Comparison of ENCODE assay signal across 12 cellular contexts in genomic region chr12:95335948-95336347, GRCh38.
DNase-seq lines count a peak whose midpoint lies in the region; TF ChIP-seq lines count a peak whose summit lies in the region.
"Had no signal": no experiment of that assay in that cellular context is flagged by ENCODE, and none has a peak within 500 bp of the region (broad histone marks: within the 10 kb centered on the region; RNA-seq: fewer than 3 reads in every experiment).

No MANE protein-coding gene starts in this region.

- no peaks in the 10 kb centered on the region for H4K20me1 ChIP-seq in fibroblast of lung (ENCODE audit: control insufficient read depth, extremely low read depth, insufficient read depth, low read length)
- H4K20me1 ChIP-seq in osteoblast (ENCODE audit: insufficient read depth, low read length) = no peaks in the 10 kb centered on the region

- no peaks in the 10 kb centered on the region for H3K27me3 Mint-ChIP-seq in Caco-2 (ENCODE audit: insufficient read depth, unreplicated experiment)
- H3K27me3 Mint-ChIP-seq in CD14-positive monocyte (ENCODE audit: low read depth in 3 of 3) = peaks cover 2 to 6% (median 5%) of the 10 kb centered on the region in 3 donors
- H3K27me3 Mint-ChIP-seq: CD4-positive, CD25-positive, alpha-beta regulatory T cell; dendritic cell treated with granulocyte-macrophage colony-stimulating factor and Interleukin-4, amounts not matched to agents 40 ng/mL and 50 ng/mL, for 4 days had no signal

- H3K27ac Mint-ChIP-seq in Caco-2 (ENCODE audit: unreplicated experiment) = peak overlapping the region; percentile 82
- no peak overlapping the region for H3K27ac Mint-ChIP-seq in CD14-positive monocyte
- H3K27ac Mint-ChIP-seq: activated T-helper 1 cell treated with anti-CD3 and anti-CD28 coated beads, Interleukin-12 subunit alpha, Interleukin-12 subunit beta, Interleukin-2, Interleukin-4 antibody, amounts not matched to agents 30 ng/mL and 10 ng/mL and 1 ng/mL, durations not matched to agents 14 hours and 24 hours and 36 hours; dendritic cell treated with granulocyte-macrophage colony-stimulating factor and Interleukin-4, amounts not matched to agents 40 ng/mL and 50 ng/mL, for 4 days had no signal

- H3K4me3 Mint-ChIP-seq in Caco-2 (ENCODE audit: unreplicated experiment) (peak overlapping the region; percentile 56), CD14-positive monocyte (no peak overlapping the region)
- H3K4me3 Mint-ChIP-seq: activated T-helper 1 cell treated with anti-CD3 and anti-CD28 coated beads, Interleukin-12 subunit alpha, Interleukin-12 subunit beta, Interleukin-2, Interleukin-4 antibody, amounts not matched to agents 30 ng/mL and 10 ng/mL and 1 ng/mL, durations not matched to agents 14 hours and 24 hours and 36 hours; CD4-positive, CD25-positive, alpha-beta regulatory T cell; dendritic cell treated with granulocyte-macrophage colony-stimulating factor and Interleukin-4, amounts not matched to agents 40 ng/mL and 50 ng/mL, for 4 days had no signal

- peaks cover 5% of the 10 kb centered on the region for H3K9me3 ChIP-seq in Caco-2
- no peaks in the 10 kb centered on the region for H3K9me3 ChIP-seq in fibroblast of lung (ENCODE audit: control insufficient read depth, insufficient read depth, low read depth, low read length)
- peaks cover 2% of the 10 kb centered on the region for H3K9me3 ChIP-seq in osteoblast (ENCODE audit: low read depth, low read length)

- H3K4me1 Mint-ChIP-seq in Caco-2 (ENCODE audit: low read depth, unreplicated experiment) (peaks cover 22% of the 10 kb centered on the region), CD14-positive monocyte (no peaks in the 10 kb centered on the region)

- no peaks in the 10 kb centered on the region for H3K36me3 Mint-ChIP-seq in Caco-2 (ENCODE audit: insufficient read depth, unreplicated experiment)
- no peaks in the 10 kb centered on the region for H3K36me3 Mint-ChIP-seq in CD14-positive monocyte
- H3K36me3 Mint-ChIP-seq: CD4-positive, CD25-positive, alpha-beta regulatory T cell had no signal

- TF ChIP-seq CTCF in Caco-2 (IDR thresholded peaks at IDR 0.05; ENCODE audit: insufficient read depth in 1 of 2, low read depth in 1 of 2, low read length in 1 of 2, severe bottlenecking in 1 of 2, unreplicated experiment in 1 of 2) (no peak), fibroblast of lung (conservative IDR thresholded peaks at IDR 0.05 in 1 of 2, IDR thresholded peaks at IDR 0.05 in 1 of 2; ENCODE audit: low read depth in 1 of 2, low read length in 2 of 2) (no peak), osteoblast (IDR thresholded peaks at IDR 0.05; ENCODE audit: extremely low read depth, low read depth, low read length) (no peak), CD14-positive monocyte (IDR thresholded peaks at IDR 0.05) (no peak), GM10266 (IDR thresholded peaks at IDR 0.05; ENCODE audit: control insufficient read depth, insufficient read depth, low read depth, missing control alignments) (no peak), GM10248 (IDR thresholded peaks at IDR 0.05; ENCODE audit: control extremely low read depth, extremely low read depth, low read depth, missing control alignments) (no peak)

- CTCF ChIA-PET in Caco-2 (lab: Charles Lee) (interaction anchor here (0.7 to 1.5 kb wide), 7 partner anchors 9 to 262 kb away, joined by 3 to 9 read pairs (median 4); partner anchors contain the start of genes FGD6, NR2C1 and VEZT), GM10248 (lab: Yijun Ruan, JAX) (interaction anchor here (1.1 kb wide), 2 partner anchors 8 to 16 kb away, joined by 3 to 4 read pairs; no protein-coding TSS in a partner anchor)

- intact Hi-C loops in Caco-2 (cut with micrococcal nuclease; ENCODE audit: unreplicated experiment) (loop anchor here (1.0 kb wide), 6 partner anchors 18 to 790 kb away; partner anchors contain the start of genes FGD6, NR2C1 and VEZT), CD14-positive monocyte (cut with micrococcal nuclease) (no loop called here)

- peaks cover 14% of the 10 kb centered on the region for H3K9me3 Mint-ChIP-seq in Caco-2 (ENCODE audit: unreplicated experiment)
- peaks cover 0 to 9% (median 1%) of the 10 kb centered on the region in 7 donors for H3K9me3 Mint-ChIP-seq in CD14-positive monocyte
- H3K9me3 Mint-ChIP-seq: activated T-helper 1 cell treated with anti-CD3 and anti-CD28 coated beads, Interleukin-12 subunit alpha, Interleukin-12 subunit beta, Interleukin-2, Interleukin-4 antibody, amounts not matched to agents 30 ng/mL and 10 ng/mL and 1 ng/mL, durations not matched to agents 14 hours and 24 hours and 36 hours; dendritic cell treated with granulocyte-macrophage colony-stimulating factor and Interleukin-4, amounts not matched to agents 40 ng/mL and 50 ng/mL, for 4 days had no signal

- POLR2A ChIA-PET in Caco-2 (lab: Charles Lee) (interaction anchor here (0.6 to 0.8 kb wide), 2 partner anchors 262 to 264 kb away, joined by 3 to 7 read pairs; partner anchors contain the start of gene NR2C1), GM10248 (lab: Yijun Ruan, JAX) (no interaction called here)

- H3K4me2 ChIP-seq in fibroblast of lung (ENCODE audit: extremely low read depth, insufficient read depth, low read length) = peak overlapping the region; percentile 42
- H3K4me2 ChIP-seq in osteoblast (ENCODE audit: insufficient read depth, low read length) = peak overlapping the region; percentile 85

- H3K4me1 ChIP-seq in Caco-2 = peaks cover 50% of the 10 kb centered on the region
- peaks cover 9% of the 10 kb centered on the region for H3K4me1 ChIP-seq in fibroblast of lung (ENCODE audit: control insufficient read depth, extremely low read depth, insufficient read depth, low read length)
- peaks cover 16% of the 10 kb centered on the region for H3K4me1 ChIP-seq in osteoblast (ENCODE audit: insufficient read depth, low read length)

- no peaks in the 10 kb centered on the region for H3K36me3 ChIP-seq in Caco-2 (ENCODE audit: control insufficient read depth, insufficient read depth, low read length)
- H3K36me3 ChIP-seq in fibroblast of lung (ENCODE audit: control insufficient read depth, insufficient read depth, low read length) = no peaks in the 10 kb centered on the region
- H3K36me3 ChIP-seq in osteoblast (ENCODE audit: insufficient read depth, low read length) = no peaks in the 10 kb centered on the region

- peak overlapping the region; percentile 1 for H3K27ac ChIP-seq in fibroblast of lung (ENCODE audit: insufficient read depth, low read length)
- peak overlapping the region; percentile 61 for H3K27ac ChIP-seq in osteoblast (ENCODE audit: low read depth, low read length)

- H3K9ac ChIP-seq in fibroblast of lung (ENCODE audit: insufficient read depth, low read length) = no peak overlapping the region

- DNase-seq in Caco-2 = no peak
- peak; percentile 15 for DNase-seq in SHP77 treated with DMSO at 0.1 percent for 48 hours (lab: John Stamatoyannopoulos, UW)
- peak in 1 of 2 donors; percentile 47 for DNase-seq in fibroblast of lung (ENCODE audit: low read depth in 2 of 2)
- DNase-seq in osteoblast (ENCODE audit: insufficient read length, low spot score, missing footprints) = peak; percentile 5
- DNase-seq in CD14-positive monocyte (ENCODE audit: low spot score) = no peak
- no peak for DNase-seq in GM10266 (ENCODE audit: extremely low spot score)
- no peak for DNase-seq in central memory CD4-positive, alpha-beta T cell
- no peak for DNase-seq in GM10248 (ENCODE audit: extremely low spot score)
- DNase-seq: activated CD4-positive, CD25-positive, alpha-beta regulatory T cell; CD4-positive, CD25-positive, alpha-beta regulatory T cell had no signal

- no peak overlapping the region for H2AFZ ChIP-seq in fibroblast of lung (ENCODE audit: low read length)
- H2AFZ ChIP-seq in osteoblast (ENCODE audit: low read length) = peak overlapping the region; percentile 91

- H3K4me3 ChIP-seq in Caco-2 (ENCODE audit: low read depth, low read length) (no peak overlapping the region), fibroblast of lung (replicated peaks in 1 of 4; ENCODE audit: control extremely low read depth in 1 of 4, insufficient read depth in 1 of 4, low read depth in 3 of 4, low read length in 4 of 4) (peak overlapping the region in 2 of 4 experiments; percentile 12 to 28), osteoblast (ENCODE audit: insufficient read depth, low read length) (peak overlapping the region; percentile 52)

- no peaks in the 10 kb centered on the region for H3K27me3 ChIP-seq in Caco-2 (replicated peaks; ENCODE audit: control insufficient read depth, insufficient read depth, low read length)
- H3K27me3 ChIP-seq in fibroblast of lung (ENCODE audit: control insufficient read depth, insufficient read depth, low read length) = no peaks in the 10 kb centered on the region
- H3K27me3 ChIP-seq in osteoblast (ENCODE audit: insufficient read depth, low read length) = no peaks in the 10 kb centered on the region

- BruUV-seq in Caco-2 (replicated peaks; lab: Mats Ljungman, UMichigan) = no TSS peak

- H3K79me2 ChIP-seq in fibroblast of lung (ENCODE audit: control insufficient read depth, insufficient read depth, low read length) (no peaks in the 10 kb centered on the region), osteoblast (ENCODE audit: insufficient read depth, low read length) (no peaks in the 10 kb centered on the region)

Comparison
In these comparisons a context has a peak if more than half of its experiments do, and no peak if none do; other contexts are left out.
1. DNase-seq: peak in SHP77 treated with DMSO at 0.1 percent for 48 hours (single experiment) and osteoblast (single experiment); none in Caco-2 (0 of 2), CD14-positive monocyte (single experiment), GM10266 (single experiment), central memory CD4-positive, alpha-beta T cell (single experiment) and GM10248 (single experiment).